Comparison of ENCODE assay signal across 27 cellular contexts in genomic region chr3:177563792-177564191, GRCh38.
"Had no signal": no experiment of that assay in that cellular context is flagged by ENCODE, and none has a peak within 500 bp of the region (broad histone marks: within the 10 kb centered on the region; RNA-seq: fewer than 3 reads in every experiment).

No MANE protein-coding gene starts in this region.

- H3K4me1 ChIP-seq: lower lobe of right lung, pancreas, testis had no signal

- ATAC-seq: activated T-cell treated with anti-CD3 and anti-CD28 coated beads, Interleukin-2, amount 50 U/mL, for 4 hours; foreskin keratinocyte; left lobe of liver; lower lobe of right lung; natural killer cell; pancreas; sciatic nerve; stimulated activated naive B cell treated with anti-CD40 and anti-IgM and Interleukin-4, amounts not matched to agents 10 μg/mL and 1 μg/mL and 100 μg/mL, for 72 hours; T-helper 17 cell had no signal

- H3K36me3 ChIP-seq: adrenal gland, ascending aorta, brain microvascular endothelial cell, lower lobe of right lung, pancreas, upper lobe of left lung had no signal

- H3K27ac ChIP-seq: adrenal gland, ascending aorta, brain microvascular endothelial cell, foreskin keratinocyte, lower lobe of right lung, pancreas, testis, upper lobe of left lung had no signal

- H3K9me3 ChIP-seq: adrenal gland, ascending aorta, lower lobe of right lung, pancreas, testis, upper lobe of left lung had no signal

- DNase-seq: activated CD4-positive, alpha-beta T cell treated with anti-CD3 and anti-CD28 coated beads for 4 hours; activated CD4-positive, alpha-beta T cell treated with anti-CD3 and anti-CD28 coated beads, Interleukin-2, amount 50 U/mL, for 48 hours; activated CD4-positive, CD25-positive, alpha-beta regulatory T cell; activated CD8-positive, alpha-beta memory T cell treated with anti-CD3 and anti-CD28 coated beads, Interleukin-2, amount 50 U/mL, for 48 hours; activated naive CD4-positive, alpha-beta T cell; activated T-cell treated with anti-CD3 and anti-CD28 coated beads, Interleukin-2, amount 50 U/mL, for 4 hours; adrenal gland; brain microvascular endothelial cell; caudate nucleus; dermis blood vessel endothelial cell; effector memory CD4-positive, alpha-beta T cell; foreskin keratinocyte; glutamatergic neuron; hypothalamus; lower lobe of right lung; natural killer cell; pancreas; stimulated activated CD4-positive, alpha-beta T cell treated with anti-CD3 and anti-CD28 coated beads, Interleukin-2, amount 100 ng/mL, for 48 hours; stimulated activated CD8-positive, alpha-beta memory T cell treated with anti-CD3 and anti-CD28 coated beads, Interleukin-4, amount 100 ng/mL, for 48 hours; stimulated activated naive B cell treated with anti-CD40 and anti-IgM and Interleukin-4, amounts not matched to agents 10 μg/mL and 1 μg/mL and 100 μg/mL, for 72 hours; SW 1271; T-helper 17 cell; testis; upper lobe of left lung had no signal

- H3K27me3 ChIP-seq: adrenal gland, ascending aorta, brain microvascular endothelial cell, foreskin keratinocyte, pancreas, testis, upper lobe of left lung had no signal

- H3K4me3 ChIP-seq: adrenal gland, ascending aorta, lower lobe of right lung, pancreas, testis, upper lobe of left lung had no signal
